Comparison of ENCODE assay signal across 8 cellular contexts in the genomic region with DNA sequence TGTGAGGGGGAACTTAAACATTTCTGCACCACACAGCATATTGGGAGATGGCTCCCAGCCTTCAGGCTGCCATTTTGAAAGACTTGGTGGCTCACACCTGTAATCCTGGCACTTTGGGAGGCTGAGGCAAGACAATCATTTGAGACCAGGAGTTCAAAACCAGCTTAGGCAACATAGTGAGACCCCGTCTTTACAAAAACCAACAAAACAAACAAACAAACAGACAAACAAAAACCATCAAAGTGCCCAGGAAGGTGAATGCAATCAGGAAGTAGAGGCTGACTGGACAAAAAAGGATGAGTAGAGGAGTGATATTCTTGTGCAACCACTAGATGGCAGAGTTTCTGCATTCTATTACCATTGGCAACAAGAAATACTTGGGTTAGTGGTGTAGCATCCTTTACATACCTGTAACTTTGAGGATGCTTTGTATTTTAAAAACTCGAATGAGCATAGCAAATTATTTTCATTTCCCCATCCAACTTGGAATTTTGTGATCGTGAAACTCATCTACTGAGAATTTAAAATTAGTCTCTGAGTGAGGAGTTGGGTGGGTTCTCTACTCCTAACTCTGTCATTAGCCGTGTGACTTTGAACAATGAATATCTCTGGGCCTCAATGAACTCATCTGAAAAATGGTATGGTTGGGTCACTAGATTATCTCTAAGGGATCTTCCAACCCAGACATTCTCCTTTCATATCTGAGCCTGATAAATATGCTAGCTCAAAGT.
DNase-seq lines count a peak whose midpoint lies in the region; ATAC-seq and TF ChIP-seq lines count a peak whose summit lies in the region.

No MANE protein-coding gene starts in this region.

- peaks cover 20% of the 10 kb centered on the region for H3K27me3 Mint-ChIP-seq in activated T-helper 17 cell treated with anti-CD3 and anti-CD28 coated beads, Interleukin-2, amount 50 U/mL, for 72 hours

- DNase-seq in Ammon's horn (ENCODE audit: low spot score) (peak; percentile 81), NCI-H2196 treated with DMSO at 0.1 percent for 48 hours (lab: John Stamatoyannopoulos, UW; ENCODE audit: unreplicated experiment) (peak; percentile 69), Right ventricle myocardium superior (no peak), putamen (ENCODE audit: low spot score) (peak; percentile 23)

- no peaks in the 10 kb centered on the region for H3K36me3 Mint-ChIP-seq in activated T-helper 17 cell treated with anti-CD3 and anti-CD28 coated beads, Interleukin-2, amount 50 U/mL, for 72 hours (ENCODE audit: low read depth)

- no peak overlapping the region for H3K27ac Mint-ChIP-seq in activated T-helper 17 cell treated with anti-CD3 and anti-CD28 coated beads, Interleukin-2, amount 50 U/mL, for 72 hours

- peak; percentile 73 for ATAC-seq in HG02981 (IDR thresholded peaks at IDR 0.05; ENCODE audit: unreplicated experiment)
- ATAC-seq in activated T-helper 17 cell treated with anti-CD3 and anti-CD28 coated beads, Interleukin-2, amount 50 U/mL, for 72 hours (replicated peaks): peak; percentile 83
- peak; percentile 82 for ATAC-seq in Right ventricle myocardium superior (ENCODE audit: poor library complexity)
- ATAC-seq in GM21723 (IDR thresholded peaks at IDR 0.05; ENCODE audit: unreplicated experiment): no peak

- H3K4me1 Mint-ChIP-seq in activated T-helper 17 cell treated with anti-CD3 and anti-CD28 coated beads, Interleukin-2, amount 50 U/mL, for 72 hours: no peaks in the 10 kb centered on the region

- H3K4me3 Mint-ChIP-seq in activated T-helper 17 cell treated with anti-CD3 and anti-CD28 coated beads, Interleukin-2, amount 50 U/mL, for 72 hours: no peak overlapping the region

- intact Hi-C loops in Right ventricle myocardium superior (cut with DNase I): loop anchor here (5.0 kb wide), 2 partner anchors 122 to 532 kb away; no protein-coding TSS in a partner anchor

- H3K9me3 Mint-ChIP-seq in activated T-helper 17 cell treated with anti-CD3 and anti-CD28 coated beads, Interleukin-2, amount 50 U/mL, for 72 hours: no peaks in the 10 kb centered on the region

- TF ChIP-seq CTCF in GM12801 (IDR thresholded peaks at IDR 0.05; ENCODE audit: extremely low read depth, insufficient read length): peak; percentile 9
